1 cellular context compared by ENCODE assay signal in the genomic region with DNA sequence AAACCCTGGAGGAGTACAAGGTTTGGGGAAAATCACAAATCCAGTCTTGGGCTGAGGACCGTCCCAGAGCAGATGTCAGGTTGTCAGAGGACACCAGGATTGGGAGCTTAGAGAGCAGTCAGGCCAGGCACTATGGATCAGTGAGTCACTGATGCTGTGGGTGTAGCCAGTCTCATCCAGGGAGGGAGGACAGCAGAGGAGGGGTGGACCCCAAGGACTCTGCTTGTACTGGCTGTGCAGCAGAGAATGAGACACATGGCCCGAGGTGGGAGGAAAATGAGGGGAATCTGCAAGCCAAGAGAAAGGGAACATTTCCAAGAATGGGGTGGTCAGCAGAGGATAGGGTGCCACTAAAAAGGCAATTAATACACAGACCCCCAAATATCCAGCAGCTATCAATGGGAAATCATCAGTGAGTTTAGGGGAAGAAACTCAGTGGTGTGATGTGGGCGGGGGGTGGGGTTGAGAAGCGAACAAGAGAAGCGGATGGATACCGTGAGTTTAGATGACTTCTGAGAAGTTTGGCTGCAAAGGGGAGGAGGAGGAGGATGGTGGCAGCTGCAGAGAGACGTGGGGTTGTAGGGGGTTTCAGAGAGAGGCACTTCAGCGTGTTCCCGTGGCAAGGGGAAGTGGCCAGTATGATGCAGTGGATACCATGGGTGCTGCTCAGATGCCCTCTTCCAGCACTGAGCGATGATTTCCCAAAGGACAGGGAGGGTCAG.
TF ChIP-seq lines count a peak whose summit lies in the region.

No MANE protein-coding gene starts in this region.

TF ChIP-seq in K562, 482 proteins besides CTCF, POLR2A, EP300 and RAD21:
- TF ChIP-seq EGR1 (conservative IDR thresholded peaks at IDR 0.05) (peak; percentile 34; the same call in 1 of the 2 replicates), HNRNPH1 (optimal IDR thresholded peaks at IDR 0.05; ENCODE audit: low read depth, low read length) (no peak)
- TF ChIP-seq, protein P1, sequence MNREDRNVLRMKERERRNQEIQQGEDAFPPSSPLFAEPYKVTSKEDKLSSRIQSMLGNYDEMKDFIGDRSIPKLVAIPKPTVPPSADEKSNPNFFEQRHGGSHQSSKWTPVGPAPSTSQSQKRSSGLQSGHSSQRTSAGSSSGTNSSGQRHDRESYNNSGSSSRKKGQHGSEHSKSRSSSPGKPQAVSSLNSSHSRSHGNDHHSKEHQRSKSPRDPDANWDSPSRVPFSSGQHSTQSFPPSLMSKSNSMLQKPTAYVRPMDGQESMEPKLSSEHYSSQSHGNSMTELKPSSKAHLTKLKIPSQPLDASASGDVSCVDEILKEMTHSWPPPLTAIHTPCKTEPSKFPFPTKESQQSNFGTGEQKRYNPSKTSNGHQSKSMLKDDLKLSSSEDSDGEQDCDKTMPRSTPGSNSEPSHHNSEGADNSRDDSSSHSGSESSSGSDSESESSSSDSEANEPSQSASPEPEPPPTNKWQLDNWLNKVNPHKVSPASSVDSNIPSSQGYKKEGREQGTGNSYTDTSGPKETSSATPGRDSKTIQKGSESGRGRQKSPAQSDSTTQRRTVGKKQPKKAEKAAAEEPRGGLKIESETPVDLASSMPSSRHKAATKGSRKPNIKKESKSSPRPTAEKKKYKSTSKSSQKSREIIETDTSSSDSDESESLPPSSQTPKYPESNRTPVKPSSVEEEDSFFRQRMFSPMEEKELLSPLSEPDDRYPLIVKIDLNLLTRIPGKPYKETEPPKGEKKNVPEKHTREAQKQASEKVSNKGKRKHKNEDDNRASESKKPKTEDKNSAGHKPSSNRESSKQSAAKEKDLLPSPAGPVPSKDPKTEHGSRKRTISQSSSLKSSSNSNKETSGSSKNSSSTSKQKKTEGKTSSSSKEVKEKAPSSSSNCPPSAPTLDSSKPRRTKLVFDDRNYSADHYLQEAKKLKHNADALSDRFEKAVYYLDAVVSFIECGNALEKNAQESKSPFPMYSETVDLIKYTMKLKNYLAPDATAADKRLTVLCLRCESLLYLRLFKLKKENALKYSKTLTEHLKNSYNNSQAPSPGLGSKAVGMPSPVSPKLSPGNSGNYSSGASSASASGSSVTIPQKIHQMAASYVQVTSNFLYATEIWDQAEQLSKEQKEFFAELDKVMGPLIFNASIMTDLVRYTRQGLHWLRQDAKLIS (CRISPR knock-in tag; IDR thresholded peaks at IDR 0.05), result no peak
